Comparison of ENCODE assay signal across 8 cellular contexts in the genomic region with DNA sequence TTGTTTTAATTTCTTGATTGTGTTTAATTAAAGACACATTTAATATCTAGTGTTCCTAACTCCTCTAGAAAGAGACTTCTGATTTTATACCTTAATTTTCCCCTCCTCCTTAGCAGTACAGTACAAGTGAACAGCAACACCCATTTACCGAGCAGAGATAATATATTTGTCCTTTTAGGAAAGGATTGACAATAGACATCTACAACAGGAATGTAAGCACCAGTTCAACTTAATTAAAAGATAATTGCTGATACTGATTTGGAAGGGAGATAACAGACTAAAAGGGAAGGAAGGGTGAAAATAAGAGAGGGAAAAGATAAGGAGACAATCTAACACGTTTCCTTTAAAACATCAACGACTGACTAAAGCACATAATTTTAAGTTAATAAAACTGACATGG.
DNase-seq lines count a peak whose midpoint lies in the region; ATAC-seq and TF ChIP-seq lines count a peak whose summit lies in the region.

No MANE protein-coding gene starts in this region.

- POLR2A ChIA-PET in OCI-LY7 (lab: Charles Lee), result interaction anchor here (0.6 to 2.4 kb wide), 5 partner anchors 8 to 431 kb away, joined by 3 to 5 read pairs (median 4); no protein-coding TSS in a partner anchor

- no peaks in the 10 kb centered on the region for H3K9me3 Mint-ChIP-seq in CD4-positive, CD25-positive, alpha-beta regulatory T cell
- H3K9me3 Mint-ChIP-seq in neural crest cell, result no peaks in the 10 kb centered on the region

- H3K27me3 ChIP-seq in CD4-positive, CD25-positive, alpha-beta regulatory T cell (ENCODE audit: control insufficient read depth, insufficient read depth, low read length), result no peaks in the 10 kb centered on the region
- H3K27me3 ChIP-seq in endocrine pancreas (ENCODE audit: control insufficient read depth, insufficient read depth, low read length), result no peaks in the 10 kb centered on the region

- no peaks in the 10 kb centered on the region for H3K36me3 Mint-ChIP-seq in CD4-positive, CD25-positive, alpha-beta regulatory T cell
- no peaks in the 10 kb centered on the region for H3K36me3 Mint-ChIP-seq in neural crest cell (ENCODE audit: low read depth)

- H4K20me1 ChIP-seq in OCI-LY7 (ENCODE audit: insufficient read depth, low read length), result no peaks in the 10 kb centered on the region; the same call in 1 of the 2 replicates

- H3K4me1 Mint-ChIP-seq in CD4-positive, CD25-positive, alpha-beta regulatory T cell, result peaks cover 43 to 75% (median 53%) of the 10 kb centered on the region in 4 donors
- H3K4me1 Mint-ChIP-seq in neural crest cell, result peaks cover 16% of the 10 kb centered on the region

- intact Hi-C loops in OCI-LY7 (cut with micrococcal nuclease; ENCODE audit: unreplicated experiment), result no loop called here

- H3K27ac ChIP-seq in CD4-positive, CD25-positive, alpha-beta regulatory T cell (ENCODE audit: insufficient read depth, low read length, poor library complexity, severe bottlenecking), result peak overlapping the region; percentile 55
- H3K27ac ChIP-seq in OCI-LY7 (ENCODE audit: low read depth, low read length, poor library complexity, severe bottlenecking), result no peak overlapping the region

- no peaks in the 10 kb centered on the region for H3K36me3 ChIP-seq in CD4-positive, CD25-positive, alpha-beta regulatory T cell (ENCODE audit: control insufficient read depth, insufficient read depth, low read length)
- no peaks in the 10 kb centered on the region for H3K36me3 ChIP-seq in OCI-LY7 (ENCODE audit: insufficient read depth, low read length)
- no peaks in the 10 kb centered on the region for H3K36me3 ChIP-seq in endocrine pancreas (ENCODE audit: control insufficient read depth, insufficient read depth, low read length)

- peaks cover 26% of the 10 kb centered on the region for H3K4me1 ChIP-seq in CD4-positive, CD25-positive, alpha-beta regulatory T cell (ENCODE audit: control insufficient read depth, insufficient read depth, low read length, poor library complexity, severe bottlenecking)
- peaks cover 20% of the 10 kb centered on the region for H3K4me1 ChIP-seq in OCI-LY7 (ENCODE audit: insufficient read depth, low read length, poor library complexity, severe bottlenecking)
- H3K4me1 ChIP-seq in endocrine pancreas (ENCODE audit: control insufficient read depth, insufficient read depth, low read length), result peaks cover 16% of the 10 kb centered on the region

- ATAC-seq in CD4-positive, CD25-positive, alpha-beta regulatory T cell (ENCODE audit: low read depth in 2 of 2), result peak in 1 of 2 donors; percentile 28
- ATAC-seq in GM21717 (IDR thresholded peaks at IDR 0.05; ENCODE audit: unreplicated experiment), result peak; percentile 15

- H3K4me2 ChIP-seq in OCI-LY7 (ENCODE audit: low read length), result peak overlapping the region; percentile 85

- no peaks in the 10 kb centered on the region for H3K27me3 Mint-ChIP-seq in CD4-positive, CD25-positive, alpha-beta regulatory T cell
- no peaks in the 10 kb centered on the region for H3K27me3 Mint-ChIP-seq in neural crest cell (ENCODE audit: low read depth)

- peak overlapping the region; percentile 77 to 98 (median 96) for H3K27ac Mint-ChIP-seq in CD4-positive, CD25-positive, alpha-beta regulatory T cell
- peak overlapping the region; percentile 48 for H3K27ac Mint-ChIP-seq in neural crest cell (ENCODE audit: unreplicated experiment)

- DNase-seq in CD4-positive, CD25-positive, alpha-beta regulatory T cell, result peak in 1 of 3 donors; percentile 21
- DNase-seq in OCI-LY7 (ENCODE audit: low spot score), result no peak
- no peak for DNase-seq in neural crest cell (ENCODE audit: low read depth, low spot score)
- DNase-seq in activated CD4-positive, CD25-positive, alpha-beta regulatory T cell treated with anti-CD3 and anti-CD28 coated beads, Interleukin-2, amount 50 U/mL, for 72 hours, result no peak
- no peak for DNase-seq in RPMI8226
- no peak for DNase-seq in amniotic stem cell (lab: John Stamatoyannopoulos, UW)

- no TSS peak for BruUV-seq in OCI-LY7 (replicated peaks; lab: Mats Ljungman, UMichigan)

- H3K9me3 ChIP-seq in CD4-positive, CD25-positive, alpha-beta regulatory T cell (ENCODE audit: control insufficient read depth in 2 of 2, low read length in 2 of 2), result no peaks in the 10 kb centered on the region
- H3K9me3 ChIP-seq in OCI-LY7 (ENCODE audit: low read length), result no peaks in the 10 kb centered on the region
- H3K9me3 ChIP-seq in endocrine pancreas (ENCODE audit: control insufficient read depth, low read length), result no peaks in the 10 kb centered on the region

- H3K4me3 Mint-ChIP-seq in CD4-positive, CD25-positive, alpha-beta regulatory T cell, result peak overlapping the region; percentile 86 to 97 (median 94)
- no peak overlapping the region for H3K4me3 Mint-ChIP-seq in neural crest cell

- TF ChIP-seq CTCF in OCI-LY7 (conservative IDR thresholded peaks at IDR 0.05; ENCODE audit: low read length), result no peak
- no peak for TF ChIP-seq CTCF in neural crest cell (conservative IDR thresholded peaks at IDR 0.05)

- CTCF ChIA-PET in OCI-LY7 (lab: Charles Lee; ENCODE audit: unreplicated experiment), result no interaction called here

- peak overlapping the region; percentile 80 for H2AFZ ChIP-seq in OCI-LY7 (ENCODE audit: low read length)

- H3K9ac ChIP-seq in endocrine pancreas (ENCODE audit: control insufficient read depth, insufficient read depth, low read length), result peak overlapping the region; percentile 39

- H3K79me2 ChIP-seq in OCI-LY7 (ENCODE audit: insufficient read depth, low read depth, low read length), result peaks cover 22% of the 10 kb centered on the region; the same call in 1 of the 2 replicates

- no peaks in the 10 kb centered on the region for H3K9me2 ChIP-seq in OCI-LY7 (ENCODE audit: insufficient read depth, low read length)

- peak overlapping the region; percentile 97 for H3K4me3 ChIP-seq in CD4-positive, CD25-positive, alpha-beta regulatory T cell (ENCODE audit: low read depth, low read length)
- peak overlapping the region; percentile 60 for H3K4me3 ChIP-seq in OCI-LY7 (ENCODE audit: low read depth, low read length, poor library complexity, severe bottlenecking)
- peak overlapping the region; percentile 95 for H3K4me3 ChIP-seq in endocrine pancreas (ENCODE audit: control insufficient read depth, insufficient read depth, low read length)
